Comparison of ENCODE assay signal across 8 cellular contexts in genomic region chr7:129610709-129611245, GRCh38. TPM values are rescaled to one million over a fixed set of nuclear protein-coding genes. Genes with fewer than 3 reads are reported as not detected.
DNase-seq lines count a peak whose midpoint lies in the region; ATAC-seq, FAIRE-seq and TF ChIP-seq lines count a peak whose summit lies in the region.

No MANE protein-coding gene starts in this region.

- H3K4me3 ChIP-seq in CD4-positive, alpha-beta memory T cell (ENCODE audit: low read length in 2 of 2) = peak overlapping the region; percentile 95 to 98
- H3K4me3 ChIP-seq in OCI-LY3 (ENCODE audit: low read length) = peak overlapping the region; percentile 91
- H3K4me3 ChIP-seq in duodenal mucosa (ENCODE audit: low read depth in 1 of 2, low read length in 2 of 2) = peak overlapping the region; percentile 97 to 99

- H3K9me3 Mint-ChIP-seq in CD4-positive, alpha-beta memory T cell = no peaks in the 10 kb centered on the region
- H3K9me3 Mint-ChIP-seq in neural crest cell = no peaks in the 10 kb centered on the region

- no peak for ATAC-seq in HG03280 (IDR thresholded peaks at IDR 0.05; ENCODE audit: unreplicated experiment)
- no peak for ATAC-seq in GM18498 (IDR thresholded peaks at IDR 0.05; ENCODE audit: unreplicated experiment)
- no peak for ATAC-seq in HG03439 (IDR thresholded peaks at IDR 0.05; ENCODE audit: unreplicated experiment)

- no peaks in the 10 kb centered on the region for H3K9me3 ChIP-seq in CD4-positive, alpha-beta memory T cell (ENCODE audit: control insufficient read depth in 1 of 2, low read length in 2 of 2)
- no peaks in the 10 kb centered on the region for H3K9me3 ChIP-seq in OCI-LY3 (ENCODE audit: insufficient read depth, low read length)
- H3K9me3 ChIP-seq in duodenal mucosa (ENCODE audit: control insufficient read depth in 1 of 2, low read length in 2 of 2) = no peaks in the 10 kb centered on the region

- peak overlapping the region; percentile 80 for H2AFZ ChIP-seq in OCI-LY3 (ENCODE audit: low read depth, low read length)

- POLR2A ChIA-PET in CD4-positive, alpha-beta memory T cell (lab: Charles Lee; ENCODE audit: partially characterized antibody) = interaction anchor here (0.9 to 3.0 kb wide), 6 partner anchors 16 to 385 kb away, joined by 3 to 11 read pairs (median 6); partner anchors contain the start of genes AHCYL2 and SMKR1

- no peak for TF ChIP-seq POLR2A in GM12891 (IDR thresholded peaks at IDR 0.05; ENCODE audit: low read depth, low read length)

- intact Hi-C loops in CD4-positive, alpha-beta memory T cell (cut with micrococcal nuclease) = loop anchor here (1.0 to 5.0 kb wide), 5 partner anchors 108 to 386 kb away; partner anchors contain the start of genes AHCYL2, SMKR1 and STRIP2

- no peaks in the 10 kb centered on the region for H3K27me3 Mint-ChIP-seq in CD4-positive, alpha-beta memory T cell
- H3K27me3 Mint-ChIP-seq in neural crest cell (ENCODE audit: low read depth) = no peaks in the 10 kb centered on the region

- no peak for DNase-seq in CD4-positive, alpha-beta memory T cell
- DNase-seq in neural crest cell (ENCODE audit: low read depth, low spot score) (no peak), GM12891 (ENCODE audit: insufficient read length, low spot score) (no peak)

- no peak for TF ChIP-seq CTCF in OCI-LY3 (IDR thresholded peaks at IDR 0.05; ENCODE audit: low read depth, low read length)
- no peak for TF ChIP-seq CTCF in neural crest cell (conservative IDR thresholded peaks at IDR 0.05)

- H3K9ac ChIP-seq in OCI-LY3 (ENCODE audit: low read length) = peak overlapping the region; percentile 96
- peak overlapping the region; percentile 98 to 99 for H3K9ac ChIP-seq in duodenal mucosa (ENCODE audit: low read depth in 1 of 2, low read length in 2 of 2)

- peaks cover 31% of the 10 kb centered on the region for H4K20me1 ChIP-seq in OCI-LY3 (ENCODE audit: insufficient read depth, low read length)

- FAIRE-seq in GM12891 (lab: Jason Lieb, UNC) = no peak

- peaks cover 0 to 16% of the 10 kb centered on the region in 2 donors for H3K36me3 Mint-ChIP-seq in CD4-positive, alpha-beta memory T cell
- H3K36me3 Mint-ChIP-seq in neural crest cell (ENCODE audit: low read depth) = peaks cover 29% of the 10 kb centered on the region

- H3K4me2 ChIP-seq in OCI-LY3 (ENCODE audit: low read length) = peak overlapping the region; percentile 95

- H3K79me2 ChIP-seq in OCI-LY3 (ENCODE audit: low read length) = peaks cover 64% of the 10 kb centered on the region

- peak overlapping the region; percentile 79 for H3K27ac ChIP-seq in CD4-positive, alpha-beta memory T cell (ENCODE audit: low read depth, low read length)
- H3K27ac ChIP-seq in OCI-LY3 (ENCODE audit: low read length) (peak overlapping the region; percentile 69), duodenal mucosa (ENCODE audit: low read depth, low read length) (peak overlapping the region; percentile 94)

- no peaks in the 10 kb centered on the region for H3K27me3 ChIP-seq in CD4-positive, alpha-beta memory T cell (ENCODE audit: insufficient read depth, low read length)
- H3K27me3 ChIP-seq in OCI-LY3 (ENCODE audit: low read depth, low read length) = no peaks in the 10 kb centered on the region
- no peaks in the 10 kb centered on the region for H3K27me3 ChIP-seq in duodenal mucosa (ENCODE audit: control insufficient read depth in 1 of 2, insufficient read depth in 2 of 2, low read length in 2 of 2)

- peak overlapping the region; percentile 92 to 98 (median 95) for H3K27ac Mint-ChIP-seq in CD4-positive, alpha-beta memory T cell
- H3K27ac Mint-ChIP-seq in neural crest cell (ENCODE audit: unreplicated experiment) = peak overlapping the region; percentile 98

- no peaks in the 10 kb centered on the region for H3K36me3 ChIP-seq in CD4-positive, alpha-beta memory T cell (ENCODE audit: insufficient read depth, low read length)
- H3K36me3 ChIP-seq in OCI-LY3 (replicated peaks; ENCODE audit: low read depth, low read length) = peaks cover 38% of the 10 kb centered on the region
- peaks cover 0 to 12% of the 10 kb centered on the region in 2 donors for H3K36me3 ChIP-seq in duodenal mucosa (ENCODE audit: control insufficient read depth in 1 of 2, insufficient read depth in 2 of 2, low read length in 2 of 2)

- CTCF ChIA-PET in CD4-positive, alpha-beta memory T cell (lab: Charles Lee; ENCODE audit: partially characterized antibody) = interaction anchor here (0.5 kb wide), 1 partner anchor 45 kb away, joined by 3 read pairs; no protein-coding TSS in a partner anchor

- peaks cover 39% of the 10 kb centered on the region for H3K4me1 ChIP-seq in CD4-positive, alpha-beta memory T cell (ENCODE audit: insufficient read depth, low read length)
- H3K4me1 ChIP-seq in OCI-LY3 (ENCODE audit: low read length) (peaks cover 51% of the 10 kb centered on the region), duodenal mucosa (ENCODE audit: control insufficient read depth in 1 of 2, insufficient read depth in 2 of 2, low read length in 2 of 2) (peaks cover 20 to 24% of the 10 kb centered on the region in 2 donors)

- peaks cover 37 to 65% (median 52%) of the 10 kb centered on the region in 4 donors for H3K4me1 Mint-ChIP-seq in CD4-positive, alpha-beta memory T cell
- peaks cover 45% of the 10 kb centered on the region for H3K4me1 Mint-ChIP-seq in neural crest cell

- peak overlapping the region; percentile 90 to 98 (median 96) for H3K4me3 Mint-ChIP-seq in CD4-positive, alpha-beta memory T cell
- peak overlapping the region; percentile 93 for H3K4me3 Mint-ChIP-seq in neural crest cell

TF ChIP-seq in GM12891, 5 proteins besides CTCF, POLR2A, EP300 and RAD21:
- TF ChIP-seq POU2F2 (IDR thresholded peaks at IDR 0.05; ENCODE audit: low read depth, low read length) = no peak

RNA-seq across cellular contexts. Expression of gene NRF1, which starts 0.7 kb away (rescaled TPM):
- 10 to 100 TPM; 38.1 to 40.0 TPM for total RNA-seq in CD4-positive, alpha-beta memory T cell
- polyA plus RNA-seq in CD4-positive, alpha-beta memory T cell = 10 to 100 TPM; 22.8 to 23.4 TPM
- total RNA-seq in neural crest cell = 27.4 and 27.5 TPM in 2 replicates
- 7.3 TPM for polyA plus RNA-seq in GM12891 (2012; ENCODE audit: low read depth, missing spikeins)
